22 cellular contexts compared by ENCODE assay signal in the genomic region with DNA sequence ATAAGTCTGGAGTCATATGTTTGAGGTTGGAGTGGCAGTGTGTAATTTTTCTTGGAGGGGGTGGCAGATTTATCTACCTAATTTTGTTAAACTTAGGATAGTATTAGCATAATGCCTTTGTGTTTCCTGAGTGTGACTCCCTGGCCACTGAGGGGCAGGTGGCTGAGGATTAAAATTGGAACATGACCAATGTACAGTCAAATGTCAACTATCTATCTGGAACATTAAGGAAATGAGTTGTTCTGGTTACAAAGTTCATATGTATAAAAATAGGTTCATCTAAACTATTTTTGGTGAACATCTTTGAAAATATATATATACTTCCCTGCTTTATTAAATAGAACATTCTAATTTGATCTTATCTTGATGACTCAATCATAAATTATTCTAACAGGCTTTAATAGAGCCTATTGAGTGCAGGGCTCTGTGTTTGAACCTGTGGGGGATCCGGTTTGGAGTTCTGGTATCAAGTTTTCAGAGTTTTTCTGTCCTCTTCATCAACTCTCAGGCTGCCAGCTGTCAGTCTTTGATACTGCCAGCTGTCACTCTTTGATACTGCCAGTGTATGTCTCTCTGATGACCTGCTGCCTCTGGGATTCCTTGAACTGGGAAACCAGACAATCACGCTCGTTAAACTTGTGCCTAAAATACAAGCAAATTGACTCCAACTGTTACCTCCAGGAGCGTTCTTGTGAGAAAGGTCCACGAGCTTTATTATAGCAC.
DNase-seq lines count a peak whose midpoint lies in the region; ATAC-seq lines count a peak whose summit lies in the region.
"Had no signal": no experiment of that assay in that cellular context is flagged by ENCODE, and none has a peak within 500 bp of the region (broad histone marks: within the 10 kb centered on the region; RNA-seq: fewer than 3 reads in every experiment).

No MANE protein-coding gene starts in this region.

- no peak for ATAC-seq in HG02678 (IDR thresholded peaks at IDR 0.05; ENCODE audit: unreplicated experiment)
- no peak for ATAC-seq in HG03354 (IDR thresholded peaks at IDR 0.05; ENCODE audit: poor library complexity, severe bottlenecking, unreplicated experiment)

- DNase-seq in DMS 273 treated with DMSO at 0.1 percent for 48 hours (lab: John Stamatoyannopoulos, UW) (peak; percentile 38), HCEC 1CT (peak; percentile 42), NCI-H82 (lab: John Stamatoyannopoulos, UW) (peak; percentile 54), myocyte (ENCODE audit: low read depth) (peak; percentile 79), AG08395 (ENCODE audit: low spot score) (no peak), GDM1 (lab: John Stamatoyannopoulos, UW) (no peak)
- DNase-seq: ACHN; AML-193; COR-L47; DMS153; H7; Kasumi-1; NCI-H1092 treated with DMSO at 0.1 percent for 48 hours; NCI-H1694; NCI-H2227 treated with DMSO at 0.1 percent for 48 hours; NCI-H510A treated with DMSO at 0.1 percent for 48 hours; NK-92 treated with Interleukin-12 subunit alpha and Interleukin-12 subunit beta, amount 100 ng/mL, for 24 hours; SHP77; T-helper 1 cell; T1000 had no signal

Comparison
In these comparisons a context has a peak if more than half of its experiments do, and no peak if none do; other contexts are left out.
1. DNase-seq: peak in DMS 273 treated with DMSO at 0.1 percent for 48 hours (single experiment), HCEC 1CT (single experiment), NCI-H82 (single experiment) and myocyte (single experiment); none in AG08395 (single experiment) and GDM1 (single experiment).